In the genomic region with DNA sequence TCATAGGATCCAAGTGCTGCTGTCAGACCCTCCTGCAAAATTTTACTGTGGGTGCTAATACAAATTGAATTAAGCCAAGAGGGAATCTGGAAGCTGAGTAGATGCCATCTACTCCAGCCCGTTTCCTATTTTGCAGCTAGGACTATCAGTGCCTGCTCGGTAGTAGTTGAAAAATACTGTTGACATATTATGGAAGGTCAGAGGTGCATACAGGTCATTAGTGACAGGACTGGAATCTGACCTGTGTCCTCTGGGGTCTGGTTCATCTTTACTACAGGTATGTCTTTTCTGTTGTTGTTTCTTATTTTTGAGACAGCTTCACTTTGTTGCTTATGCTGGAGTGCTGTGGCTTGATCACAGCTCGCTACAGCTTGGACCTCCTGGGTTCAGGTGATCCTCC, we compare ENCODE assay signal across 31 cellular contexts. TPM values are rescaled to one million over a fixed set of nuclear protein-coding genes. Genes with fewer than 3 reads are reported as not detected.
DNase-seq lines count a peak whose midpoint lies in the region; ATAC-seq, FAIRE-seq and TF ChIP-seq lines count a peak whose summit lies in the region.
"Had no signal": no experiment of that assay in that cellular context is flagged by ENCODE, and none has a peak within 500 bp of the region (broad histone marks: within the 10 kb centered on the region; RNA-seq: fewer than 3 reads in every experiment).

No MANE protein-coding gene starts in this region.

- H3K4me1 ChIP-seq in OCI-LY1 (ENCODE audit: insufficient read depth, low read length, severe bottlenecking) (peaks cover 57% of the 10 kb centered on the region), right lobe of liver (peaks cover 0 to 56% (median 26%) of the 10 kb centered on the region in 4 donors)

- peak overlapping the region; percentile 46; the same call in 1 of the 2 replicates for H3K4me2 ChIP-seq in OCI-LY1 (ENCODE audit: low read length)

- peak overlapping the region; percentile 64 for H3K4me3 Mint-ChIP-seq in stimulated activated memory B cell treated with anti-CD40 and anti-IgM and Interleukin-4, amounts not matched to agents 10 μg/mL and 1 μg/mL and 100 μg/mL, for 72 hours
- H3K4me3 Mint-ChIP-seq: activated CD8-positive, alpha-beta memory T cell treated with anti-CD3 and anti-CD28 coated beads, Interleukin-2, amount 10 ng/mL, durations not matched to agents 7 days and 5 days; activated naive CD4-positive, alpha-beta T cell treated with anti-CD3 and anti-CD28 coated beads, Interleukin-2, amount 50 U/mL, for 24 hours; activated T-helper 1 cell treated with anti-CD3 and anti-CD28 coated beads, Interleukin-12 subunit alpha, Interleukin-12 subunit beta, Interleukin-2, Interleukin-4 antibody, amounts not matched to agents 30 ng/mL and 10 ng/mL and 1 ng/mL, durations not matched to agents 14 hours and 24 hours and 36 hours; T-helper 2 cell treated with Interferon-gamma antibody and Interleukin-4, amounts not matched to agents 5 μg/mL and 100 μg/mL, for 36 hours had no signal

- peaks cover 60% of the 10 kb centered on the region for H3K79me2 ChIP-seq in OCI-LY1 (ENCODE audit: insufficient read depth, low read length)

- no peak for TF ChIP-seq POLR2A in right lobe of liver (IDR thresholded peaks at IDR 0.05)

- no peaks in the 10 kb centered on the region for H3K27me3 Mint-ChIP-seq in stimulated activated memory B cell treated with anti-CD40 and anti-IgM and Interleukin-4, amounts not matched to agents 10 μg/mL and 1 μg/mL and 100 μg/mL, for 72 hours
- H3K27me3 Mint-ChIP-seq: activated CD8-positive, alpha-beta memory T cell treated with anti-CD3 and anti-CD28 coated beads, Interleukin-2, amount 10 ng/mL, durations not matched to agents 7 days and 5 days; activated naive CD4-positive, alpha-beta T cell treated with anti-CD3 and anti-CD28 coated beads, Interleukin-2, amount 50 U/mL, for 24 hours; CD8-positive, alpha-beta memory T cell; stimulated activated naive CD8-positive, alpha-beta T cell treated with anti-CD3 and anti-CD28 coated beads, Interleukin-15, Interleukin-2, amounts not matched to agents 100 ng/mL and 50 ng/mL, for 24 hours had no signal

- H3K9me3 ChIP-seq in OCI-LY1 (ENCODE audit: low read length) (no peaks in the 10 kb centered on the region), right lobe of liver (no peaks in the 10 kb centered on the region)
- H3K9me3 ChIP-seq: tibial artery had no signal

- TF ChIP-seq CTCF in OCI-LY1 (IDR thresholded peaks at IDR 0.05; ENCODE audit: low read length) (no peak), right lobe of liver (IDR thresholded peaks at IDR 0.05) (no peak)

- H3K27ac ChIP-seq in OCI-LY1 (ENCODE audit: low read depth, low read length, poor library complexity, severe bottlenecking) (peak overlapping the region; percentile 61), angular gyrus (ENCODE audit: low read depth, low read length) (peak overlapping the region; percentile 95), right lobe of liver (peak overlapping the region in 1 of 3 donors; percentile 16)

- no peak overlapping the region; the same call in 1 of the 2 replicates for H3K9ac ChIP-seq in OCI-LY1 (ENCODE audit: low read length)

- peaks cover 76% of the 10 kb centered on the region for H3K4me1 Mint-ChIP-seq in stimulated activated memory B cell treated with anti-CD40 and anti-IgM and Interleukin-4, amounts not matched to agents 10 μg/mL and 1 μg/mL and 100 μg/mL, for 72 hours

- H3K36me3 Mint-ChIP-seq in stimulated activated memory B cell treated with anti-CD40 and anti-IgM and Interleukin-4, amounts not matched to agents 10 μg/mL and 1 μg/mL and 100 μg/mL, for 72 hours, result no peaks in the 10 kb centered on the region

- H2AFZ ChIP-seq in OCI-LY1 (ENCODE audit: low read length), result no peak overlapping the region

- H3K4me3 ChIP-seq in OCI-LY1 (ENCODE audit: low read depth, low read length, poor library complexity, severe bottlenecking) (peak overlapping the region; percentile 31), right lobe of liver (no peak overlapping the region)
- H3K4me3 ChIP-seq: K562, tibial artery had no signal

- FAIRE-seq in HTR-8/SVneo (lab: Jason Lieb, UNC), result no peak
- FAIRE-seq: endothelial cell of umbilical vein, G401.6, K562, keratinocyte had no signal

- no peaks in the 10 kb centered on the region for H4K20me1 ChIP-seq in OCI-LY1 (ENCODE audit: insufficient read depth, low read length)

- H3K27me3 ChIP-seq in OCI-LY1 (ENCODE audit: insufficient read depth, low read length) (no peaks in the 10 kb centered on the region), right lobe of liver (no peaks in the 10 kb centered on the region)
- H3K27me3 ChIP-seq: tibial artery had no signal

- no peak for DNase-seq in right lobe of liver
- DNase-seq in HTR-8/SVneo (ENCODE audit: insufficient read length, low spot score), result no peak
- no peak for DNase-seq in stimulated activated CD8-positive, alpha-beta memory T cell treated with anti-CD3 and anti-CD28 coated beads, Interleukin-4, amount 100 ng/mL, for 48 hours
- DNase-seq in NCI-H510A treated with DMSO at 0.1 percent for 48 hours (lab: John Stamatoyannopoulos, UW), result no peak
- DNase-seq: activated CD4-positive, alpha-beta T cell treated with anti-CD3 and anti-CD28 coated beads, Interleukin-2, amount 50 U/mL, for 1 hour; activated CD8-positive, alpha-beta memory T cell treated with anti-CD3 and anti-CD28 coated beads, Interleukin-2, amount 10 ng/mL, durations not matched to agents 7 days and 5 days; CD8-positive, alpha-beta memory T cell; dermis blood vessel endothelial cell; DMS153; glutamatergic neuron; MM.1S; NCI-H146; NCI-H524 treated with DMSO at 0.1 percent for 48 hours; NK-92 treated with Interleukin-12 subunit alpha and Interleukin-12 subunit beta, amount 100 ng/mL, for 24 hours; retina; RPMI8226; stimulated activated CD4-positive, alpha-beta T cell treated with anti-CD3 and anti-CD28 coated beads, Interleukin-12 subunit alpha, Interleukin-12 subunit beta, amount 100 ng/mL, for 4 hours; stimulated activated CD4-positive, alpha-beta T cell treated with anti-CD3 and anti-CD28 coated beads, Interleukin-4, amount 100 ng/mL, for 4 hours; tibial artery had no signal

- WGBS in right lobe of liver (ENCODE audit: insufficient coverage, low coverage, low lambda C conversion rate, missing lambda C conversion rate), result 44% methylated on average over 3 of the region's 3 CpGs

- H3K27ac Mint-ChIP-seq in stimulated activated memory B cell treated with anti-CD40 and anti-IgM and Interleukin-4, amounts not matched to agents 10 μg/mL and 1 μg/mL and 100 μg/mL, for 72 hours, result peak overlapping the region; percentile 72
- H3K27ac Mint-ChIP-seq: activated CD8-positive, alpha-beta memory T cell treated with anti-CD3 and anti-CD28 coated beads, Interleukin-2, amount 10 ng/mL, durations not matched to agents 7 days and 5 days; activated naive CD4-positive, alpha-beta T cell treated with anti-CD3 and anti-CD28 coated beads, Interleukin-2, amount 50 U/mL, for 24 hours; T-helper 2 cell treated with Interferon-gamma antibody and Interleukin-4, amounts not matched to agents 5 μg/mL and 100 μg/mL, for 36 hours had no signal

- H3K9me3 Mint-ChIP-seq in stimulated activated memory B cell treated with anti-CD40 and anti-IgM and Interleukin-4, amounts not matched to agents 10 μg/mL and 1 μg/mL and 100 μg/mL, for 72 hours, result no peaks in the 10 kb centered on the region
- H3K9me3 Mint-ChIP-seq: activated naive CD4-positive, alpha-beta T cell treated with anti-CD3 and anti-CD28 coated beads, Interleukin-2, amount 50 U/mL, for 24 hours; activated T-helper 1 cell treated with anti-CD3 and anti-CD28 coated beads, Interleukin-12 subunit alpha, Interleukin-12 subunit beta, Interleukin-2, Interleukin-4 antibody, amounts not matched to agents 30 ng/mL and 10 ng/mL and 1 ng/mL, durations not matched to agents 14 hours and 24 hours and 36 hours; CD8-positive, alpha-beta memory T cell; stimulated activated naive CD8-positive, alpha-beta T cell treated with anti-CD3 and anti-CD28 coated beads, Interleukin-15, Interleukin-2, amounts not matched to agents 100 ng/mL and 50 ng/mL, for 24 hours; T-helper 2 cell treated with Interferon-gamma antibody and Interleukin-4, amounts not matched to agents 5 μg/mL and 100 μg/mL, for 36 hours had no signal

- intact Hi-C loops in right lobe of liver (cut with DNase I), result no loop called here

- H3K36me3 ChIP-seq in OCI-LY1 (ENCODE audit: insufficient read depth, low read length) (no peaks in the 10 kb centered on the region), right lobe of liver (no peaks in the 10 kb centered on the region)
- H3K36me3 ChIP-seq: tibial artery had no signal

- ATAC-seq in right lobe of liver (peak; percentile 49 to 66 (median 56)), HG03565 (IDR thresholded peaks at IDR 0.05; ENCODE audit: unreplicated experiment) (no peak)
- ATAC-seq in stimulated activated memory B cell treated with anti-CD40 and anti-IgM and Interleukin-4, amounts not matched to agents 10 μg/mL and 1 μg/mL and 100 μg/mL, for 72 hours, result no peak
- ATAC-seq: activated CD8-positive, alpha-beta memory T cell treated with anti-CD3 and anti-CD28 coated beads, Interleukin-2, amount 10 ng/mL, durations not matched to agents 7 days and 5 days; K562 had no signal

- H3K9me2 ChIP-seq in OCI-LY1 (ENCODE audit: low read depth, low read length), result no peaks in the 10 kb centered on the region

- no peaks in the 10 kb centered on the region for H3F3A ChIP-seq in OCI-LY1 (ENCODE audit: insufficient read depth, low read length)

RNA-seq across cellular contexts. Expression of a gene that starts 58.8 kb away (rescaled TPM):
- total RNA-seq in right lobe of liver, result 10 to 100 TPM; 29.8 to 36.5 (median 31.1) TPM

Comparison
In these comparisons a context has a peak if more than half of its experiments do, and no peak if none do; other contexts are left out.
1. ATAC-seq: peak in right lobe of liver (4 of 4); none in stimulated activated memory B cell treated with anti-CD40 and anti-IgM and Interleukin-4, amounts not matched to agents 10 μg/mL and 1 μg/mL and 100 μg/mL, for 72 hours (single experiment) and HG03565 (single experiment).